Comparison of ENCODE assay signal across 8 cellular contexts in genomic region chr5:45696206-45696836, GRCh38. TPM values are rescaled to one million over a fixed set of nuclear protein-coding genes. Genes with fewer than 3 reads are reported as not detected.
DNase-seq lines count a peak whose midpoint lies in the region; ATAC-seq and TF ChIP-seq lines count a peak whose summit lies in the region.

Gene HCN1, minus strand, starts transcription at chr5:45696380.

- in situ Hi-C loops in T47D (cut with HindIII; ENCODE audit: low pct_unique_long_range_greater_than_20kb, low sequenced_read_pairs): no loop called here

- CTCF ChIA-PET in MCF 10A (lab: Yijun Ruan, JAX) (interaction anchor here (0.7 kb wide), 1 partner anchor 136 kb away, joined by 3 read pairs; no protein-coding TSS in a partner anchor), SK-N-SH (lab: Yijun Ruan, JAX) (interaction anchor here (0.6 to 2.0 kb wide), 20 partner anchors 9 to 664 kb away, joined by 3 to 14 read pairs (median 4); no protein-coding TSS in a partner anchor)

- TF ChIP-seq RAD21 in SK-N-SH (IDR thresholded peaks at IDR 0.05; ENCODE audit: low read length): peak; percentile 55

- H3K27ac ChIP-seq in SK-N-SH (ENCODE audit: low read depth in 2 of 2, low read length in 1 of 2) (no peak within 1 kb of the TSS), dorsolateral prefrontal cortex (peak within 1 kb of the TSS in 56 of 59 donors; percentile 3 to 92 (median 81)), left lung (no peak within 1 kb of the TSS)

- TF ChIP-seq CTCF in MCF 10A (IDR thresholded peaks at IDR 0.05; ENCODE audit: unreplicated experiment): no peak
- TF ChIP-seq CTCF in SK-N-SH (IDR thresholded peaks at IDR 0.05): peak; percentile 74
- peak; percentile 28 to 82 (median 69) for TF ChIP-seq CTCF in dorsolateral prefrontal cortex (IDR thresholded peaks at IDR 0.05 in 54 of 56, conservative IDR thresholded peaks at IDR 0.05 in 2 of 56; ENCODE audit: low read depth in 1 of 56, partially characterized antibody in 56 of 56)
- TF ChIP-seq CTCF in left lung (IDR thresholded peaks at IDR 0.05): peak; percentile 49 to 51

- no peak within 1 kb of the TSS for H3K9ac ChIP-seq in SK-N-SH

- H3K4me1 ChIP-seq in SK-N-SH (ENCODE audit: control insufficient read depth in 1 of 2, insufficient read depth in 2 of 2, low read depth in 1 of 2, low read length in 1 of 2): no peaks in the 10 kb centered on the region
- H3K4me1 ChIP-seq in left lung: peaks cover 0 to 8% of the 10 kb centered on the region in 2 donors

- BruUV-seq in MCF 10A (replicated peaks; lab: Mats Ljungman, UMichigan): no TSS peak

- POLR2A ChIA-PET in MCF 10A (lab: Yijun Ruan, JAX): no interaction called here
- POLR2A ChIA-PET in SK-N-SH (lab: Yijun Ruan, JAX): no interaction called here

- H3K4me3 ChIP-seq in SK-N-SH (ENCODE audit: low read depth in 2 of 2, low read length in 1 of 2) (peak within 1 kb of the TSS in 1 of 2 experiments; percentile 31; a peak in 3 of 4 replicates), dorsolateral prefrontal cortex (peak within 1 kb of the TSS; percentile 26 to 77 (median 60)), left lung (peak within 1 kb of the TSS in 1 of 2 donors; percentile 9)

- no peak within 1 kb of the TSS for H2AFZ ChIP-seq in SK-N-SH (ENCODE audit: low read depth)

- DNase-seq in T47D (ENCODE audit: low read depth in 1 of 2, low spot score in 1 of 2) (peak; percentile 9 to 71), MCF 10A (ENCODE audit: unreplicated experiment) (no peak), SK-N-SH (peak; percentile 81), dorsolateral prefrontal cortex (peak; percentile 56 to 93 (median 80)), left lung (peak; percentile 73 to 92), LoVo (ENCODE audit: low spot score) (no peak)
- DNase-seq in stimulated activated CD4-positive, alpha-beta T cell treated with anti-CD3 and anti-CD28 coated beads, Interleukin-4, amount 100 ng/mL, for 24 hours: peak; percentile 29

- TF ChIP-seq EP300 in SK-N-SH (IDR thresholded peaks at IDR 0.05; ENCODE audit: borderline replicate concordance in 1 of 2, low read depth in 1 of 2, low read length in 1 of 2): no peak

- no peaks in the 10 kb centered on the region for H3F3A ChIP-seq in SK-N-SH (replicated peaks; ENCODE audit: insufficient read depth)

- H3K79me2 ChIP-seq in SK-N-SH (ENCODE audit: insufficient read depth): no peaks in the 10 kb centered on the region

- no peaks in the 10 kb centered on the region for H3K9me3 ChIP-seq in SK-N-SH
- no peaks in the 10 kb centered on the region for H3K9me3 ChIP-seq in left lung

- no peak within 1 kb of the TSS for H3K4me2 ChIP-seq in SK-N-SH

- no peaks in the 10 kb centered on the region for H3K36me3 ChIP-seq in SK-N-SH (replicated peaks in 1 of 2; ENCODE audit: control insufficient read depth in 1 of 2, insufficient read depth in 2 of 2, low read length in 1 of 2)
- no peaks in the 10 kb centered on the region for H3K36me3 ChIP-seq in left lung

- no peaks in the 10 kb centered on the region for H3K27me3 Mint-ChIP-seq in MCF 10A (ENCODE audit: insufficient read depth, unreplicated experiment)

- ATAC-seq in HG03460 (IDR thresholded peaks at IDR 0.05; ENCODE audit: unreplicated experiment): peak; percentile 83
- ATAC-seq in left lung: peak; percentile 100

- H3K4me3 Mint-ChIP-seq in MCF 10A (ENCODE audit: unreplicated experiment): no peak within 1 kb of the TSS

- no peaks in the 10 kb centered on the region for H4K20me1 ChIP-seq in SK-N-SH (ENCODE audit: insufficient read depth)

- 26% methylated on average over 20 of the region's 46 CpGs for WGBS in SK-N-SH (ENCODE audit: low lambda C conversion rate)

- H3K36me3 Mint-ChIP-seq in MCF 10A (ENCODE audit: insufficient read depth, unreplicated experiment): no peaks in the 10 kb centered on the region

- intact Hi-C loops in MCF 10A (cut with micrococcal nuclease): no loop called here
- intact Hi-C loops in dorsolateral prefrontal cortex (cut with DNase I): loop anchor here in 1 of 2 donors (2.0 kb wide), 1 partner anchor 70 kb away; no protein-coding TSS in a partner anchor
- intact Hi-C loops in left lung (cut with DNase I): no loop called here

- peaks cover 9% of the 10 kb centered on the region; the same call in 1 of the 2 replicates for H3K27me3 ChIP-seq in SK-N-SH (ENCODE audit: insufficient read depth)
- H3K27me3 ChIP-seq in dorsolateral prefrontal cortex: peaks cover 0 to 48% (median 4%) of the 10 kb centered on the region in 45 donors
- H3K27me3 ChIP-seq in left lung: peaks cover 21 to 57% of the 10 kb centered on the region in 2 donors

- H3K4me1 Mint-ChIP-seq in MCF 10A (ENCODE audit: insufficient read depth, unreplicated experiment): no peaks in the 10 kb centered on the region

- no peaks in the 10 kb centered on the region for H3K9me2 ChIP-seq in SK-N-SH

- H3K27ac Mint-ChIP-seq in MCF 10A (ENCODE audit: low read depth, unreplicated experiment): no peak within 1 kb of the TSS

- peaks cover 12% of the 10 kb centered on the region for H3K9me3 Mint-ChIP-seq in MCF 10A (ENCODE audit: unreplicated experiment)

TF ChIP-seq in SK-N-SH, 30 proteins besides CTCF, POLR2A, EP300 and RAD21:
- TF ChIP-seq USF1 (IDR thresholded peaks at IDR 0.05; ENCODE audit: borderline replicate concordance, low read depth) (no peak), SMC3 (IDR thresholded peaks at IDR 0.05; ENCODE audit: low read depth, low read length) (peak; percentile 48), TEAD4 (IDR thresholded peaks at IDR 0.05; ENCODE audit: borderline replicate concordance, insufficient read depth) (no peak), POLR2AphosphoS5 (IDR thresholded peaks at IDR 0.05; ENCODE audit: low read depth, low read length) (no peak), REST (IDR thresholded peaks at IDR 0.05; ENCODE audit: low read depth, low read length) (peak; percentile 82)
- TF ChIP-seq, protein P1, sequence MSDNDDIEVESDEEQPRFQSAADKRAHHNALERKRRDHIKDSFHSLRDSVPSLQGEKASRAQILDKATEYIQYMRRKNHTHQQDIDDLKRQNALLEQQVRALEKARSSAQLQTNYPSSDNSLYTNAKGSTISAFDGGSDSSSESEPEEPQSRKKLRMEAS (IDR thresholded peaks at IDR 0.05; ENCODE audit: low read depth): 0 out of 2 replicates have a peak, but pooled peaks have one; percentile 38

RNA-seq across cellular contexts. Expression of gene HCN1, which starts in this region (rescaled TPM):
- total RNA-seq in MCF 10A (2022): not detected in 2 replicates
- not detected in 2 replicates for polyA plus RNA-seq in SK-N-SH (2012; rRNA removed)
- under 0.01 TPM in 1 of 2 replicates, not detected in the other for polyA plus RNA-seq in SK-N-SH (2012; cell fraction: cytosol; rRNA removed)
- polyA plus RNA-seq in SK-N-SH (2012; cell fraction: nucleus; rRNA removed): not detected in 2 replicates
- 10 to 100 TPM; 14.1 to 84.0 (median 51.9) TPM for total RNA-seq in dorsolateral prefrontal cortex
- total RNA-seq in left lung: under 1 TPM in 1 of 2 donors, not detected in 1; 0.09 TPM

Comparison
In these comparisons a context has a peak if more than half of its experiments do, and no peak if none do; other contexts are left out.
1. RNA of gene HCN1 (total RNA-seq): 14.1 to 84.0 TPM in dorsolateral prefrontal cortex; 0.09 TPM in left lung and not detected in MCF 10A; every median in the first group is over 10 times any median in the second.
2. DNase-seq: peak in T47D (2 of 2), dorsolateral prefrontal cortex (10 of 10) and stimulated activated CD4-positive, alpha-beta T cell treated with anti-CD3 and anti-CD28 coated beads, Interleukin-4, amount 100 ng/mL, for 24 hours (single experiment); none in MCF 10A (single experiment) and LoVo (single experiment).
3. Peak in DNase-seq in SK-N-SH; RNA of the gene not detected or under 1 TPM.
4. Peak in DNase-seq and ATAC-seq in left lung; RNA of the gene not detected or under 1 TPM.
5. H3K27ac ChIP-seq: peak in dorsolateral prefrontal cortex (56 of 59); none in SK-N-SH (0 of 2) and left lung (0 of 2).